ENCODE assay signal across 24 cellular contexts in genomic region chr5:568061-568781, GRCh38. TPM values are rescaled to one million over a fixed set of nuclear protein-coding genes. Genes with fewer than 3 reads are reported as not detected.
DNase-seq lines count a peak whose midpoint lies in the region; ATAC-seq and TF ChIP-seq lines count a peak whose summit lies in the region.
"Had no signal": no experiment of that assay in that cellular context is flagged by ENCODE, and none has a peak within 500 bp of the region (broad histone marks: within the 10 kb centered on the region; RNA-seq: fewer than 3 reads in every experiment).

No MANE protein-coding gene starts in this region.

- H3K27me3 ChIP-seq in mucosa of stomach (ENCODE audit: control insufficient read depth, insufficient read depth, low read length), result peaks cover 62% of the 10 kb centered on the region
- peaks cover 0 to 66% (median 39%) of the 10 kb centered on the region in 45 donors for H3K27me3 ChIP-seq in dorsolateral prefrontal cortex

- intact Hi-C loops in dorsolateral prefrontal cortex (cut with DNase I), result no loop called here

- H3K27ac ChIP-seq in dorsolateral prefrontal cortex, result no peak overlapping the region
- H3K27ac ChIP-seq: adrenal gland, neural progenitor cell, uterus had no signal

- no peak overlapping the region for H3K4me3 ChIP-seq in mucosa of stomach (ENCODE audit: low read length)
- no peak overlapping the region for H3K4me3 ChIP-seq in dorsolateral prefrontal cortex
- H3K4me3 ChIP-seq: adrenal gland, neural progenitor cell, uterus had no signal

- H3K27ac Mint-ChIP-seq in stimulated activated naive CD8-positive, alpha-beta T cell treated with anti-CD3 and anti-CD28 coated beads, Interleukin-15, amount 100 ng/mL, for 72 hours, result no peak overlapping the region
- H3K27ac Mint-ChIP-seq: dendritic cell treated with granulocyte-macrophage colony-stimulating factor and Interleukin-4, amounts not matched to agents 40 ng/mL and 50 ng/mL, for 4 days; immature natural killer cell; neural progenitor cell had no signal

- no peaks in the 10 kb centered on the region for H3K4me1 ChIP-seq in mucosa of stomach (ENCODE audit: control insufficient read depth, insufficient read depth, low read length)
- H3K4me1 ChIP-seq: adrenal gland, uterus had no signal

- H3K9me3 Mint-ChIP-seq in stimulated activated naive CD8-positive, alpha-beta T cell treated with anti-CD3 and anti-CD28 coated beads, Interleukin-15, amount 100 ng/mL, for 72 hours, result no peaks in the 10 kb centered on the region
- H3K9me3 Mint-ChIP-seq: immature natural killer cell had no signal

- H3K9ac ChIP-seq in mucosa of stomach (ENCODE audit: low read length), result peak overlapping the region; percentile 23
- H3K9ac ChIP-seq: neural progenitor cell had no signal

- H3K27me3 Mint-ChIP-seq in stimulated activated naive CD8-positive, alpha-beta T cell treated with anti-CD3 and anti-CD28 coated beads, Interleukin-15, amount 100 ng/mL, for 72 hours, result peaks cover 42% of the 10 kb centered on the region

- no peak for TF ChIP-seq CTCF in dorsolateral prefrontal cortex (IDR thresholded peaks at IDR 0.05 in 54 of 56, conservative IDR thresholded peaks at IDR 0.05 in 2 of 56; ENCODE audit: low read depth in 1 of 56, partially characterized antibody in 56 of 56)

- no peaks in the 10 kb centered on the region for H3K4me1 Mint-ChIP-seq in stimulated activated naive CD8-positive, alpha-beta T cell treated with anti-CD3 and anti-CD28 coated beads, Interleukin-15, amount 100 ng/mL, for 72 hours
- H3K4me1 Mint-ChIP-seq: immature natural killer cell had no signal

- H3K4me3 Mint-ChIP-seq in stimulated activated naive CD8-positive, alpha-beta T cell treated with anti-CD3 and anti-CD28 coated beads, Interleukin-15, amount 100 ng/mL, for 72 hours, result no peak overlapping the region
- H3K4me3 Mint-ChIP-seq: CD4-positive, CD25-positive, alpha-beta regulatory T cell; dendritic cell treated with granulocyte-macrophage colony-stimulating factor and Interleukin-4, amounts not matched to agents 40 ng/mL and 50 ng/mL, for 4 days; immature natural killer cell; neural progenitor cell had no signal

- no peak for DNase-seq in stimulated activated naive CD8-positive, alpha-beta T cell treated with anti-CD3 and anti-CD28 coated beads, Interleukin-15, amount 100 ng/mL, for 72 hours
- no peak for DNase-seq in stimulated activated naive CD8-positive, alpha-beta T cell treated with anti-CD3 and anti-CD28 coated beads, Interleukin-15, Interleukin-2, amounts not matched to agents 100 U/mL and 50 U/mL, for 24 hours
- DNase-seq in activated CD8-positive, alpha-beta memory T cell treated with anti-CD3 and anti-CD28 coated beads, Interleukin-2, amount 50 U/mL, for 48 hours, result peak; percentile 45
- no peak for DNase-seq in dorsolateral prefrontal cortex
- DNase-seq: ACHN; activated CD4-positive, alpha-beta T cell treated with anti-CD3 and anti-CD28 coated beads for 4 hours; activated gamma-delta T cell; CD4-positive, CD25-positive, alpha-beta regulatory T cell; immature natural killer cell; KBM-7; left ventricle myocardium superior; NCI-H1048; NCI-H2081 treated with DMSO at 0.1 percent for 48 hours; NCI-H524; SHP77; stimulated activated CD4-positive, alpha-beta T cell treated with anti-CD3 and anti-CD28 coated beads, Interleukin-4, amount 100 ng/mL, for 24 hours; uterus had no signal

- peak; percentile 55 for ATAC-seq in stimulated activated naive CD8-positive, alpha-beta T cell treated with anti-CD3 and anti-CD28 coated beads, Interleukin-15, amount 100 ng/mL, for 72 hours
- no peak for ATAC-seq in stimulated activated naive CD8-positive, alpha-beta T cell treated with anti-CD3 and anti-CD28 coated beads, Interleukin-15, Interleukin-2, amounts not matched to agents 100 U/mL and 50 U/mL, for 24 hours
- ATAC-seq in HG02840 (IDR thresholded peaks at IDR 0.05; ENCODE audit: low FRiP score, unreplicated experiment) (no peak), GM21515 (IDR thresholded peaks at IDR 0.05; ENCODE audit: unreplicated experiment) (no peak), HG02642 (IDR thresholded peaks at IDR 0.05; ENCODE audit: poor library complexity, unreplicated experiment) (no peak)
- ATAC-seq: left ventricle myocardium superior had no signal

- H3K36me3 ChIP-seq in mucosa of stomach (ENCODE audit: control insufficient read depth, insufficient read depth, low read length), result no peaks in the 10 kb centered on the region
- H3K36me3 ChIP-seq: adrenal gland, neural progenitor cell, uterus had no signal

- no peaks in the 10 kb centered on the region for H3K9me3 ChIP-seq in mucosa of stomach (ENCODE audit: control insufficient read depth, low read length)
- H3K9me3 ChIP-seq: adrenal gland, uterus had no signal

RNA-seq across cellular contexts. Expression of gene CEP72, which starts 43.9 kb away (rescaled TPM):
- 10 to 100 TPM in 5 of 120 experiments, 1 to 10 TPM in 115; 4.0 to 11.0 (median 7.0) TPM for total RNA-seq in dorsolateral prefrontal cortex

RNA-seq across cellular contexts. Expression of gene SLC9A3, which starts 44.0 kb away (rescaled TPM):
- 1 to 10 TPM in 101 of 120 experiments, under 1 TPM in 19; 0.63 to 2.5 (median 1.4) TPM for total RNA-seq in dorsolateral prefrontal cortex
